10 cellular contexts compared by ENCODE assay signal in the genomic region with DNA sequence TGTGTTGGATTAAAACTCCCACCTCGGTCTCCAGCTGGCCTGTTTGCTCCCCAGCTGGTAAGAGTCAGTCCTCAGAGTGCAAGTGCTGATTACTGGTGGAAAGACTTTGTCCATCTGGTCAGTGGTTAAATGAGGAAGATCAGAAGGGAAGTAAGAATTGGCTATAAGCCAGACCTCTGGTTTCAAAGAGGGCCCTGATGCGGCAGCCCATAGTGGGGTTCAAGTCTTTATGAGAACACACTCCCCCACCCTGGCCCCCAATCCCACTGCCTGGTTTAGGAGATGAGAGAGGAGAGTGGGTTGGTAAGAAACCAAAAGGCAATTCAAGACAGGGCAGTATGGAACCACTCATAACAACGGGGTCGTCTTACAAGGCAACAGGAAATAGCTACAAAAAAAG.
A peak's percentile ranks its signal among the peaks of the same experiment; 100 is the strongest.
DNase-seq lines count a peak whose midpoint lies in the region; ATAC-seq and TF ChIP-seq lines count a peak whose summit lies in the region.
"Had no signal": no experiment of that assay in that cellular context is flagged by ENCODE, and none has a peak within 500 bp of the region (broad histone marks: within the 10 kb centered on the region; RNA-seq: fewer than 3 reads in every experiment).

No MANE protein-coding gene starts in this region.

- no peak overlapping the region for H3K4me3 ChIP-seq in naive thymus-derived CD4-positive, alpha-beta T cell (ENCODE audit: low read length)
- H3K4me3 ChIP-seq: pancreas had no signal

- no peaks in the 10 kb centered on the region for H3K36me3 ChIP-seq in naive thymus-derived CD4-positive, alpha-beta T cell (ENCODE audit: control insufficient read depth in 2 of 3, insufficient read depth in 3 of 3, low read length in 3 of 3)
- H3K36me3 ChIP-seq: pancreas had no signal

- DNase-seq in RPMI8226 (peak; percentile 87), NCI-H446 treated with DMSO at 0.1 percent for 48 hours (lab: John Stamatoyannopoulos, UW) (no peak), iPS-NIHi7 (ENCODE audit: extremely low spot score) (no peak), GM03348 (ENCODE audit: low spot score) (no peak)
- no peak for DNase-seq in naive thymus-derived CD4-positive, alpha-beta T cell
- DNase-seq: activated CD4-positive, alpha-beta T cell treated with anti-CD3 and anti-CD28 coated beads, Interleukin-2, amount 10 ng/mL, durations not matched to agents 7 days and 5 days had no signal

- no peaks in the 10 kb centered on the region for H3K4me1 ChIP-seq in naive thymus-derived CD4-positive, alpha-beta T cell (ENCODE audit: control insufficient read depth in 2 of 2, insufficient read depth in 2 of 2, low read length in 2 of 2)
- H3K4me1 ChIP-seq: pancreas had no signal

- peak overlapping the region in 1 of 9 donors; percentile 13 for H3K27ac Mint-ChIP-seq in naive thymus-derived CD4-positive, alpha-beta T cell
- H3K27ac Mint-ChIP-seq: activated CD4-positive, alpha-beta T cell treated with anti-CD3 and anti-CD28 coated beads, Interleukin-2, amount 10 ng/mL, durations not matched to agents 7 days and 5 days had no signal

- H3K36me3 Mint-ChIP-seq in naive thymus-derived CD4-positive, alpha-beta T cell, result no peaks in the 10 kb centered on the region

- peaks cover 0 to 23% (median 13%) of the 10 kb centered on the region in 7 donors for H3K4me1 Mint-ChIP-seq in naive thymus-derived CD4-positive, alpha-beta T cell

- ATAC-seq in GM18505 (IDR thresholded peaks at IDR 0.05; ENCODE audit: unreplicated experiment), result peak; percentile 50
- ATAC-seq in HG02763 (IDR thresholded peaks at IDR 0.05; ENCODE audit: unreplicated experiment), result peak; percentile 62
- peak; percentile 42 for ATAC-seq in naive thymus-derived CD4-positive, alpha-beta T cell
- no peak for ATAC-seq in GM18873 (IDR thresholded peaks at IDR 0.05; ENCODE audit: low FRiP score, unreplicated experiment)

- intact Hi-C loops in naive thymus-derived CD4-positive, alpha-beta T cell (cut with micrococcal nuclease), result loop anchor here in 1 of 2 donors (10.0 kb wide), 1 partner anchor 306 kb away; a partner anchor contains a TSS

- no peaks in the 10 kb centered on the region for H3K27me3 Mint-ChIP-seq in naive thymus-derived CD4-positive, alpha-beta T cell
- H3K27me3 Mint-ChIP-seq: activated CD4-positive, alpha-beta T cell treated with anti-CD3 and anti-CD28 coated beads, Interleukin-2, amount 10 ng/mL, durations not matched to agents 7 days and 5 days had no signal

- H3K27me3 ChIP-seq in naive thymus-derived CD4-positive, alpha-beta T cell (ENCODE audit: control insufficient read depth in 2 of 2, insufficient read depth in 2 of 2, low read length in 2 of 2), result no peaks in the 10 kb centered on the region
- H3K27me3 ChIP-seq: pancreas had no signal

- CTCF ChIA-PET in naive thymus-derived CD4-positive, alpha-beta T cell (lab: Charles Lee), result interaction anchor here (1.3 kb wide), 1 partner anchor 15 kb away, joined by 3 read pairs; no protein-coding TSS in a partner anchor

- H3K9me3 Mint-ChIP-seq in naive thymus-derived CD4-positive, alpha-beta T cell, result no peaks in the 10 kb centered on the region
- H3K9me3 Mint-ChIP-seq: activated CD4-positive, alpha-beta T cell treated with anti-CD3 and anti-CD28 coated beads, Interleukin-2, amount 10 ng/mL, durations not matched to agents 7 days and 5 days had no signal

- H3K27ac ChIP-seq in naive thymus-derived CD4-positive, alpha-beta T cell (ENCODE audit: low read depth, low read length), result no peak overlapping the region

- TF ChIP-seq POLR2A in GM18505 (IDR thresholded peaks at IDR 0.05; ENCODE audit: borderline replicate concordance, extremely low read depth, insufficient read depth, insufficient read length), result no peak

- no peak overlapping the region for H3K4me3 Mint-ChIP-seq in naive thymus-derived CD4-positive, alpha-beta T cell
- H3K4me3 Mint-ChIP-seq: activated CD4-positive, alpha-beta T cell treated with anti-CD3 and anti-CD28 coated beads, Interleukin-2, amount 10 ng/mL, durations not matched to agents 7 days and 5 days had no signal

- no peaks in the 10 kb centered on the region for H3K9me3 ChIP-seq in naive thymus-derived CD4-positive, alpha-beta T cell (ENCODE audit: control insufficient read depth in 2 of 3, low read length in 3 of 3)
- H3K9me3 ChIP-seq: pancreas had no signal

- POLR2A ChIA-PET in naive thymus-derived CD4-positive, alpha-beta T cell (lab: Charles Lee), result no interaction called here
